16 cellular contexts compared by ENCODE assay signal in genomic region chr2:82694431-82694830, GRCh38.
DNase-seq lines count a peak whose midpoint lies in the region; ATAC-seq and TF ChIP-seq lines count a peak whose summit lies in the region.
"Had no signal": no experiment of that assay in that cellular context is flagged by ENCODE, and none has a peak within 500 bp of the region (broad histone marks: within the 10 kb centered on the region; RNA-seq: fewer than 3 reads in every experiment).

No MANE protein-coding gene starts in this region.

- H3K79me2 ChIP-seq in PC-3 (ENCODE audit: low read length): no peaks in the 10 kb centered on the region

- H3K27me3 ChIP-seq in PC-3 (ENCODE audit: low read length): no peaks in the 10 kb centered on the region

- no peaks in the 10 kb centered on the region for H4K20me1 ChIP-seq in PC-3 (ENCODE audit: low read length)

- DNase-seq in PC-3 (no peak), dermis blood vessel endothelial cell (peak; percentile 59), fibroblast of pulmonary artery (ENCODE audit: low read depth) (peak; percentile 72), NCI-H1105 treated with DMSO at 0.1 percent for 48 hours (lab: John Stamatoyannopoulos, UW) (no peak), DMS114 treated with DMSO at 0.1 percent for 48 hours (lab: John Stamatoyannopoulos, UW; ENCODE audit: unreplicated experiment) (no peak)
- no peak for DNase-seq in activated CD4-positive, alpha-beta T cell treated with anti-CD3 and anti-CD28 coated beads, Interleukin-2, amount 50 U/mL, for 4 hours
- DNase-seq: C1 segment of cervical spinal cord; Calu3; CD4-positive, alpha-beta memory T cell; COR-L47; DMS153; DND-41; H9 had no signal

- POLR2A ChIA-PET in PC-3 (lab: Charles Lee; ENCODE audit: unreplicated experiment): no interaction called here

- H3K27ac ChIP-seq in PC-3 (ENCODE audit: low read length): no peak overlapping the region

- H3K9me3 ChIP-seq in PC-3 (ENCODE audit: low read length): no peaks in the 10 kb centered on the region

- H3K4me1 ChIP-seq in PC-3 (ENCODE audit: insufficient read depth, low read length): no peaks in the 10 kb centered on the region

- no peaks in the 10 kb centered on the region for H3K36me3 ChIP-seq in PC-3 (ENCODE audit: low read depth, low read length)

- no peaks in the 10 kb centered on the region for H3F3A ChIP-seq in PC-3 (ENCODE audit: low read length, unreplicated experiment)

- H3K4me3 ChIP-seq in PC-3 (ENCODE audit: low read length) (no peak overlapping the region), fibroblast of pulmonary artery (replicated peaks; ENCODE audit: low read depth, low read length) (no peak overlapping the region)
- H3K4me3 ChIP-seq: GM12878, GM23338 had no signal

- intact Hi-C loops in PC-3 (cut with micrococcal nuclease): no loop called here

- no peaks in the 10 kb centered on the region for H3K9me2 ChIP-seq in PC-3 (replicated peaks; ENCODE audit: low read length)

- H3K9ac ChIP-seq in PC-3 (ENCODE audit: low read length): no peak overlapping the region

- BruUV-seq in PC-3 (replicated peaks; lab: Mats Ljungman, UMichigan): no TSS peak

- 0 out of 2 replicates have a peak overlapping the region, but pooled peaks have one; percentile 13 for H3K4me2 ChIP-seq in PC-3 (ENCODE audit: low read length)
- H3K4me2 ChIP-seq: GM23338 had no signal

- H2AFZ ChIP-seq in PC-3 (ENCODE audit: low read length): no peak overlapping the region; the same call in 1 of the 2 replicates
- H2AFZ ChIP-seq: GM23338 had no signal

- TF ChIP-seq CTCF in PC-3 (conservative IDR thresholded peaks at IDR 0.05; ENCODE audit: low read depth, low read length): no peak
- no peak for TF ChIP-seq CTCF in fibroblast of pulmonary artery (IDR thresholded peaks at IDR 0.05; ENCODE audit: low read length, missing control alignments)

- CTCF ChIA-PET in PC-3 (lab: Charles Lee): no interaction called here

- no peak for ATAC-seq in PC-3
- ATAC-seq: GM12878, GM23338, HCT116 had no signal

Comparison
In these comparisons a context has a peak if more than half of its experiments do, and no peak if none do; other contexts are left out.
1. DNase-seq: peak in dermis blood vessel endothelial cell (single experiment) and fibroblast of pulmonary artery (single experiment); none in PC-3 (single experiment), NCI-H1105 treated with DMSO at 0.1 percent for 48 hours (single experiment), DMS114 treated with DMSO at 0.1 percent for 48 hours (single experiment) and activated CD4-positive, alpha-beta T cell treated with anti-CD3 and anti-CD28 coated beads, Interleukin-2, amount 50 U/mL, for 4 hours (0 of 2).